Comparison of ENCODE assay signal across 8 cellular contexts in genomic region chr7:42237891-42238531, GRCh38. TPM values are rescaled to one million over a fixed set of nuclear protein-coding genes. Genes with fewer than 3 reads are reported as not detected.
A peak's percentile ranks its signal among the peaks of the same experiment; 100 is the strongest.
DNase-seq lines count a peak whose midpoint lies in the region; ATAC-seq and TF ChIP-seq lines count a peak whose summit lies in the region.

No MANE protein-coding gene starts in this region.

- no peak overlapping the region for H3K18ac ChIP-seq in H9 (ENCODE audit: insufficient read length, low read depth, low read length)

- H3K36me3 ChIP-seq in adipocyte (ENCODE audit: control insufficient read depth, insufficient read depth, low read length, severe bottlenecking), result no peaks in the 10 kb centered on the region

- H3K4me1 ChIP-seq in H9 (ENCODE audit: insufficient read depth, low read length), result peaks cover 3% of the 10 kb centered on the region; the same call in 1 of the 2 replicates
- peaks cover 41% of the 10 kb centered on the region for H3K4me1 ChIP-seq in adipocyte (ENCODE audit: control insufficient read depth, insufficient read depth, low read length)

- no peak overlapping the region for H3T11ph ChIP-seq in H9 (ENCODE audit: low read length)

- no peak overlapping the region for H3K56ac ChIP-seq in H9 (ENCODE audit: insufficient read length, low read depth, low read length)

- DNase-seq in A172 (ENCODE audit: low spot score), result peak; percentile 21
- peak; percentile 83 for DNase-seq in H9
- DNase-seq in adipocyte (ENCODE audit: low read depth), result peak; percentile 70
- peak; percentile 75 for DNase-seq in left cardiac atrium
- peak; percentile 18 for DNase-seq in pons (ENCODE audit: low spot score)

- H3K23me2 ChIP-seq in H9 (ENCODE audit: insufficient read length, low read depth, low read length, poor library complexity, severe bottlenecking), result peaks cover 25% of the 10 kb centered on the region

- peak overlapping the region; percentile 47 for H3K14ac ChIP-seq in H9 (ENCODE audit: insufficient read depth, low read length)

- H2BK15ac ChIP-seq in H9 (ENCODE audit: low read depth, low read length), result no peak overlapping the region

- intact Hi-C loops in left cardiac atrium (cut with DNase I), result loop anchor here in 1 of 2 donors (10.0 kb wide), 1 partner anchor 253 kb away; no protein-coding TSS in a partner anchor

- H2BK5ac ChIP-seq in H9 (ENCODE audit: insufficient read length, low read length), result no peak overlapping the region

- H3K9ac ChIP-seq in H9 (ENCODE audit: extremely low read depth, insufficient read length, low read length) (peak overlapping the region; percentile 9), adipocyte (ENCODE audit: low read length) (peak overlapping the region; percentile 89)

- H3K4me1 Mint-ChIP-seq in H9, result peaks cover 57 to 59% of the 10 kb centered on the region in 2 experiments

- no peak overlapping the region for H3K4ac ChIP-seq in H9 (ENCODE audit: low read depth, low read length)

- peak overlapping the region; percentile 25 for H2AFZ ChIP-seq in H9 (ENCODE audit: low read length)

- no peak overlapping the region for H2AK5ac ChIP-seq in H9 (ENCODE audit: insufficient read length, low read length)

- peak overlapping the region; percentile 93 to 96 (median 96) for H3K27ac Mint-ChIP-seq in H9

- H3K23ac ChIP-seq in H9 (ENCODE audit: insufficient read length, low read depth, low read length), result no peak overlapping the region

- WGBS in H9 (ENCODE audit: extremely low coverage, insufficient read length, low lambda C conversion rate), result no CpG with 5 or more reads among the region's 54 CpGs

- H2BK20ac ChIP-seq in H9 (ENCODE audit: low read depth, low read length, poor library complexity, severe bottlenecking), result no peak overlapping the region

- peak overlapping the region; percentile 93 for H3K4me3 ChIP-seq in adipocyte (ENCODE audit: low read length)

- H3K27ac ChIP-seq in H9 (ENCODE audit: insufficient read length, low read depth, low read length), result no peak overlapping the region

- H2BK12ac ChIP-seq in H9 (ENCODE audit: insufficient read length, low read depth, low read length), result no peak overlapping the region

- no peak overlapping the region for H4K5ac ChIP-seq in H9 (ENCODE audit: insufficient read length, low read depth, low read length)

- H3K9me3 ChIP-seq in H9 (ENCODE audit: control insufficient read depth, low read depth, low read length) (no peaks in the 10 kb centered on the region), adipocyte (ENCODE audit: control insufficient read depth, low read length) (no peaks in the 10 kb centered on the region)

- H3K4me2 ChIP-seq in H9 (ENCODE audit: insufficient read depth, insufficient read length, low read length), result peak overlapping the region; percentile 52

- TF ChIP-seq CTCF in H9 (conservative IDR thresholded peaks at IDR 0.05), result no peak

- peaks cover 0 to 1% (median 0%) of the 10 kb centered on the region in 3 experiments; a peak in 1 of 7 replicates for H3K36me3 Mint-ChIP-seq in H9 (ENCODE audit: insufficient read depth in 1 of 3, low read depth in 3 of 3)

- peak overlapping the region; percentile 88 to 92 for H3K4me3 Mint-ChIP-seq in H9

- no peak overlapping the region for H4K8ac ChIP-seq in H9 (replicated peaks; ENCODE audit: insufficient read length, low read depth, low read length)

- no peak overlapping the region for H2BK120ac ChIP-seq in H9 (ENCODE audit: low read depth, low read length, poor library complexity, severe bottlenecking)

- H3K27me3 Mint-ChIP-seq in H9 (ENCODE audit: low read depth), result peaks cover 36% of the 10 kb centered on the region

- H4K20me1 ChIP-seq in H9 (ENCODE audit: control insufficient read depth, insufficient read depth, insufficient read length), result no peaks in the 10 kb centered on the region

- no peaks in the 10 kb centered on the region for H3K79me1 ChIP-seq in H9 (ENCODE audit: insufficient read depth, low read depth, low read length, poor library complexity, severe bottlenecking)

- H3K79me2 ChIP-seq in H9 (ENCODE audit: insufficient read depth, low read length), result peaks cover 2% of the 10 kb centered on the region; the same call in 1 of the 2 replicates

- H3K9me3 Mint-ChIP-seq in H9, result peaks cover 0 to 1% of the 10 kb centered on the region in 2 experiments; a peak in 2 of 5 replicates

- peak; percentile 51 to 74 for ATAC-seq in left cardiac atrium
- ATAC-seq in GM19397 (IDR thresholded peaks at IDR 0.05; ENCODE audit: unreplicated experiment), result no peak
- no peak for ATAC-seq in HG03139 (IDR thresholded peaks at IDR 0.05; ENCODE audit: unreplicated experiment)
- ATAC-seq in GM18517 (IDR thresholded peaks at IDR 0.05; ENCODE audit: unreplicated experiment), result no peak

- H4K91ac ChIP-seq in H9 (ENCODE audit: insufficient read length, low read depth, low read length), result no peak overlapping the region

- H3K27me3 ChIP-seq in H9 (ENCODE audit: insufficient read depth, low read length), result no peaks in the 10 kb centered on the region; the same call in 1 of the 2 replicates
- no peaks in the 10 kb centered on the region for H3K27me3 ChIP-seq in adipocyte (replicated peaks; ENCODE audit: control insufficient read depth, insufficient read depth, low read length)

RNA-seq across cellular contexts. Expression of gene GLI3, which starts 1.0 kb away (rescaled TPM):
- total RNA-seq in A172 (2014; rRNA removed; shearing (Covaris generic)), result 2.5 and 2.8 TPM in 2 replicates
- total RNA-seq in H9 (2021), result 43.0 and 45.0 TPM in 2 replicates
- total RNA-seq in left cardiac atrium, result 1 to 10 TPM; 6.0 to 8.1 TPM

Comparison
In these comparisons a context has a peak if more than half of its experiments do, and no peak if none do; other contexts are left out.
1. DNase-seq: peak in every context shown above with its lines; median percentile 83 in H9; 75 in left cardiac atrium; 70 in adipocyte; 21 in A172; 18 in pons.
2. ATAC-seq: peak in left cardiac atrium (2 of 2); none in GM19397 (single experiment), HG03139 (single experiment) and GM18517 (single experiment).